In genomic region chr2:42795871-42796301, GRCh38 we compare ENCODE assay signal across 8 cellular contexts. TPM values are rescaled to one million over a fixed set of nuclear protein-coding genes. Genes with fewer than 3 reads are reported as not detected.
DNase-seq lines count a peak whose midpoint lies in the region; ATAC-seq, FAIRE-seq and TF ChIP-seq lines count a peak whose summit lies in the region.

No MANE protein-coding gene starts in this region.

- H3K36me3 Mint-ChIP-seq in activated CD4-positive, alpha-beta memory T cell treated with anti-CD3 and anti-CD28 coated beads, Interleukin-2, amount 10 ng/mL, durations not matched to agents 7 days and 5 days (ENCODE audit: low read depth): peaks cover 3% of the 10 kb centered on the region
- no peaks in the 10 kb centered on the region for H3K36me3 Mint-ChIP-seq in activated CD4-positive, alpha-beta memory T cell treated with anti-CD3 and anti-CD28 coated beads for 36 hours
- H3K36me3 Mint-ChIP-seq in stimulated activated memory B cell treated with anti-CD40 and anti-IgM and Interleukin-4, amounts not matched to agents 10 μg/mL and 1 μg/mL and 100 μg/mL, for 72 hours: peaks cover 18% of the 10 kb centered on the region

- H3K4me3 Mint-ChIP-seq in activated CD4-positive, alpha-beta memory T cell treated with anti-CD3 and anti-CD28 coated beads, Interleukin-2, amount 10 ng/mL, durations not matched to agents 7 days and 5 days: no peak overlapping the region
- H3K4me3 Mint-ChIP-seq in activated CD4-positive, alpha-beta memory T cell treated with anti-CD3 and anti-CD28 coated beads for 36 hours: no peak overlapping the region
- H3K4me3 Mint-ChIP-seq in stimulated activated memory B cell treated with anti-CD40 and anti-IgM and Interleukin-4, amounts not matched to agents 10 μg/mL and 1 μg/mL and 100 μg/mL, for 72 hours: peak overlapping the region; percentile 40

- peaks cover 42% of the 10 kb centered on the region for H3K27me3 Mint-ChIP-seq in activated CD4-positive, alpha-beta memory T cell treated with anti-CD3 and anti-CD28 coated beads, Interleukin-2, amount 10 ng/mL, durations not matched to agents 7 days and 5 days
- peaks cover 39% of the 10 kb centered on the region for H3K27me3 Mint-ChIP-seq in activated CD4-positive, alpha-beta memory T cell treated with anti-CD3 and anti-CD28 coated beads for 36 hours
- H3K27me3 Mint-ChIP-seq in stimulated activated memory B cell treated with anti-CD40 and anti-IgM and Interleukin-4, amounts not matched to agents 10 μg/mL and 1 μg/mL and 100 μg/mL, for 72 hours: no peaks in the 10 kb centered on the region

- H3K27ac Mint-ChIP-seq in activated CD4-positive, alpha-beta memory T cell treated with anti-CD3 and anti-CD28 coated beads, Interleukin-2, amount 10 ng/mL, durations not matched to agents 7 days and 5 days: no peak overlapping the region
- no peak overlapping the region for H3K27ac Mint-ChIP-seq in activated CD4-positive, alpha-beta memory T cell treated with anti-CD3 and anti-CD28 coated beads for 36 hours
- H3K27ac Mint-ChIP-seq in stimulated activated memory B cell treated with anti-CD40 and anti-IgM and Interleukin-4, amounts not matched to agents 10 μg/mL and 1 μg/mL and 100 μg/mL, for 72 hours: peak overlapping the region; percentile 94

- ATAC-seq in HG03064 (IDR thresholded peaks at IDR 0.05; ENCODE audit: low read depth, unreplicated experiment): peak; percentile 43
- peak; percentile 48 for ATAC-seq in stimulated activated memory B cell treated with anti-CD40 and anti-IgM and Interleukin-4, amounts not matched to agents 10 μg/mL and 1 μg/mL and 100 μg/mL, for 72 hours

- TF ChIP-seq CTCF in colonic mucosa (IDR thresholded peaks at IDR 0.05) (no peak), D721Med (IDR thresholded peaks at IDR 0.05; ENCODE audit: insufficient read depth, missing control alignments) (no peak)

- no peak for FAIRE-seq in D721Med (lab: Jason Lieb, UNC)

- H3K4me1 ChIP-seq in colonic mucosa: no peaks in the 10 kb centered on the region

- CTCF ChIA-PET in activated CD4-positive, alpha-beta memory T cell treated with anti-CD3 and anti-CD28 coated beads, Interleukin-2, amount 10 ng/mL, durations not matched to agents 7 days and 5 days (lab: Charles Lee): interaction anchor here (1.3 to 2.1 kb wide), 2 partner anchors 15 to 33 kb away, joined by 6 read pairs; no protein-coding TSS in a partner anchor
- CTCF ChIA-PET in activated CD4-positive, alpha-beta memory T cell treated with anti-CD3 and anti-CD28 coated beads for 36 hours (lab: Charles Lee): interaction anchor here (1.0 kb wide), 1 partner anchor 151 kb away, joined by 3 read pairs; no protein-coding TSS in a partner anchor

- H3K36me3 ChIP-seq in colonic mucosa: no peaks in the 10 kb centered on the region

- peaks cover 18% of the 10 kb centered on the region for H3K4me1 Mint-ChIP-seq in activated CD4-positive, alpha-beta memory T cell treated with anti-CD3 and anti-CD28 coated beads, Interleukin-2, amount 10 ng/mL, durations not matched to agents 7 days and 5 days
- peaks cover 20% of the 10 kb centered on the region for H3K4me1 Mint-ChIP-seq in activated CD4-positive, alpha-beta memory T cell treated with anti-CD3 and anti-CD28 coated beads for 36 hours (ENCODE audit: low read depth)
- H3K4me1 Mint-ChIP-seq in stimulated activated memory B cell treated with anti-CD40 and anti-IgM and Interleukin-4, amounts not matched to agents 10 μg/mL and 1 μg/mL and 100 μg/mL, for 72 hours: peaks cover 64% of the 10 kb centered on the region

- peak; percentile 10 for DNase-seq in activated CD4-positive, alpha-beta memory T cell treated with anti-CD3 and anti-CD28 coated beads, Interleukin-2, amount 10 ng/mL, durations not matched to agents 7 days and 5 days
- DNase-seq in activated CD4-positive, alpha-beta memory T cell treated with anti-CD3 and anti-CD28 coated beads for 36 hours: no peak
- DNase-seq in colonic mucosa: no peak
- no peak for DNase-seq in activated gamma-delta T cell treated with Interleukin-2 at 50 U/mL for 16 hours
- DNase-seq in D721Med (ENCODE audit: insufficient read length, low spot score): no peak
- no peak for DNase-seq in GOT3 (lab: John Stamatoyannopoulos, UW)

- peak overlapping the region; percentile 9 for H3K27ac ChIP-seq in colonic mucosa

- H3K9me3 Mint-ChIP-seq in activated CD4-positive, alpha-beta memory T cell treated with anti-CD3 and anti-CD28 coated beads, Interleukin-2, amount 10 ng/mL, durations not matched to agents 7 days and 5 days: no peaks in the 10 kb centered on the region
- H3K9me3 Mint-ChIP-seq in activated CD4-positive, alpha-beta memory T cell treated with anti-CD3 and anti-CD28 coated beads for 36 hours: no peaks in the 10 kb centered on the region
- no peaks in the 10 kb centered on the region for H3K9me3 Mint-ChIP-seq in stimulated activated memory B cell treated with anti-CD40 and anti-IgM and Interleukin-4, amounts not matched to agents 10 μg/mL and 1 μg/mL and 100 μg/mL, for 72 hours

- no peaks in the 10 kb centered on the region for H3K27me3 ChIP-seq in colonic mucosa

- H3K9ac ChIP-seq in colonic mucosa (ENCODE audit: low read depth in 2 of 2, low read length in 2 of 2): no peak overlapping the region

- H3K4me3 ChIP-seq in colonic mucosa: no peak overlapping the region

- POLR2A ChIA-PET in activated CD4-positive, alpha-beta memory T cell treated with anti-CD3 and anti-CD28 coated beads, Interleukin-2, amount 10 ng/mL, durations not matched to agents 7 days and 5 days (lab: Charles Lee): interaction anchor here (5.9 kb wide), 1 partner anchor 14 kb away, joined by 31 read pairs; no protein-coding TSS in a partner anchor
- POLR2A ChIA-PET in activated CD4-positive, alpha-beta memory T cell treated with anti-CD3 and anti-CD28 coated beads for 36 hours (lab: Charles Lee): interaction anchor here (4.2 kb wide), 1 partner anchor 15 kb away, joined by 19 read pairs; no protein-coding TSS in a partner anchor

- intact Hi-C loops in activated CD4-positive, alpha-beta memory T cell treated with anti-CD3 and anti-CD28 coated beads for 36 hours (cut with micrococcal nuclease): loop anchor here (10.0 kb wide), 1 partner anchor 301 kb away; the partner anchor contains the start of gene KCNG3
- intact Hi-C loops in colonic mucosa (cut with DNase I): no loop called here

- H3K9me3 ChIP-seq in colonic mucosa: no peaks in the 10 kb centered on the region

RNA-seq across cellular contexts. Expression of gene HAAO, which starts 3.5 kb away (rescaled TPM):
- total RNA-seq in activated CD4-positive, alpha-beta memory T cell treated with anti-CD3 and anti-CD28 coated beads, Interleukin-2, amount 10 ng/mL, durations not matched to agents 7 days and 5 days: under 1 TPM; 0.18 to 0.28 TPM
- total RNA-seq in activated CD4-positive, alpha-beta memory T cell treated with anti-CD3 and anti-CD28 coated beads for 36 hours: under 1 TPM in 1 of 2 experiments, not detected in 1; 0.17 TPM
- total RNA-seq in colonic mucosa: 10 to 100 TPM in 1 of 2 donors, 1 to 10 TPM in 1; 8.2 to 17.8 TPM

RNA-seq across cellular contexts. Expression of gene OXER1, which starts 32.0 kb away (rescaled TPM):
- not detected for total RNA-seq in activated CD4-positive, alpha-beta memory T cell treated with anti-CD3 and anti-CD28 coated beads, Interleukin-2, amount 10 ng/mL, durations not matched to agents 7 days and 5 days
- total RNA-seq in activated CD4-positive, alpha-beta memory T cell treated with anti-CD3 and anti-CD28 coated beads for 36 hours: not detected
- total RNA-seq in colonic mucosa: 1 to 10 TPM; 1.3 to 3.9 TPM

Comparison
In these comparisons a context has a peak if more than half of its experiments do, and no peak if none do; other contexts are left out.
1. RNA of gene HAAO, which starts 3.5 kb away (total RNA-seq): 8.2 to 17.8 TPM in colonic mucosa; 0.18 to 0.28 TPM in activated CD4-positive, alpha-beta memory T cell treated with anti-CD3 and anti-CD28 coated beads, Interleukin-2, amount 10 ng/mL, durations not matched to agents 7 days and 5 days and 0.17 TPM in activated CD4-positive, alpha-beta memory T cell treated with anti-CD3 and anti-CD28 coated beads for 36 hours; every median in the first group is over 4 times any median in the second.